ENCODE assay signal across 30 cellular contexts in the genomic region with DNA sequence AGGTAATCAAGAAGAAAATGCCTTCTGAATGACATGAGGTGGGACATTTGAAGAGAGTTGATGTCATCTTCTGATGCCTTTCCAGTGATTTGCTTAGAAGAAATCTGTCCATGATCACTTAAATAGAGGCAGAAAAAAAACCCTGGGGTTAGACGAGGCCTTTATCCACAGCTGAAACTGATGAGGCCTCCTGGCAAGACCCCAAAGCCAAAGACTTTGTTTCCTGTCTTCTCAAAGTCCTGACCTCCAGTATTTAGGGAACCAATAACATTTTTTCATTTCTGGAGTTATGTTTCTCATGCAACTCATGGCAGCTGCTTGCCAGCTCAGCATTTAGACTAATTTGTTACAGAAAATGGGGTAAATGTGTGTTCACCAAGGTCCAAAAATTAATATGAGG.
DNase-seq lines count a peak whose midpoint lies in the region; ATAC-seq and TF ChIP-seq lines count a peak whose summit lies in the region.
"Had no signal": no experiment of that assay in that cellular context is flagged by ENCODE, and none has a peak within 500 bp of the region (broad histone marks: within the 10 kb centered on the region; RNA-seq: fewer than 3 reads in every experiment).

No MANE protein-coding gene starts in this region.

- H3K27me3 ChIP-seq in heart left ventricle: no peaks in the 10 kb centered on the region
- H3K27me3 ChIP-seq in right atrium auricular region: no peaks in the 10 kb centered on the region
- H3K27me3 ChIP-seq: pancreas, SJCRH30, upper lobe of left lung had no signal

- H3K4me1 ChIP-seq in heart left ventricle (peaks cover 0 to 18% (median 0%) of the 10 kb centered on the region in 12 donors), right atrium auricular region (no peaks in the 10 kb centered on the region)
- H3K4me1 ChIP-seq: pancreas, SJCRH30 had no signal

- ATAC-seq in heart left ventricle: no peak
- no peak for ATAC-seq in activated naive CD8-positive, alpha-beta T cell treated with anti-CD3 and anti-CD28 coated beads, Interleukin-2, amount 50 U/mL, for 24 hours
- ATAC-seq: activated naive CD4-positive, alpha-beta T cell treated with anti-CD3 and anti-CD28 coated beads, Interleukin-2, amount 50 U/mL, for 72 hours; pancreas; stimulated activated memory B cell treated with anti-CD40 and anti-IgM and Interleukin-4, amounts not matched to agents 10 μg/mL and 1 μg/mL and 100 μg/mL, for 72 hours; T-cell had no signal

- H3K36me3 ChIP-seq in heart left ventricle (no peaks in the 10 kb centered on the region), right atrium auricular region (no peaks in the 10 kb centered on the region)
- H3K36me3 ChIP-seq: pancreas, SJCRH30, upper lobe of left lung, WERI-Rb-1 had no signal

- 5 to 21% (median 10%) methylated on average over 1 of the region's 1 CpG for WGBS in heart left ventricle, 4 donors

- H3K9me3 ChIP-seq in heart left ventricle (no peaks in the 10 kb centered on the region), right atrium auricular region (no peaks in the 10 kb centered on the region)
- H3K9me3 ChIP-seq: pancreas, SJCRH30, upper lobe of left lung had no signal

- TF ChIP-seq POLR2A in heart left ventricle (IDR thresholded peaks at IDR 0.05): no peak

- no peaks in the 10 kb centered on the region for H3K36me3 Mint-ChIP-seq in CD14-positive monocyte
- H3K36me3 Mint-ChIP-seq in activated naive CD8-positive, alpha-beta T cell treated with anti-CD3 and anti-CD28 coated beads, Interleukin-2, amount 50 U/mL, for 24 hours (ENCODE audit: low read depth): no peaks in the 10 kb centered on the region
- H3K36me3 Mint-ChIP-seq: activated naive CD4-positive, alpha-beta T cell treated with anti-CD3 and anti-CD28 coated beads, Interleukin-2, amount 50 U/mL, for 72 hours; stimulated activated memory B cell treated with anti-CD40 and anti-IgM and Interleukin-4, amounts not matched to agents 10 μg/mL and 1 μg/mL and 100 μg/mL, for 72 hours; T-cell had no signal

- peaks cover 20% of the 10 kb centered on the region for H3K4me1 Mint-ChIP-seq in CD14-positive monocyte
- peaks cover 10% of the 10 kb centered on the region for H3K4me1 Mint-ChIP-seq in activated naive CD8-positive, alpha-beta T cell treated with anti-CD3 and anti-CD28 coated beads, Interleukin-2, amount 50 U/mL, for 24 hours

- H3K4me3 ChIP-seq in heart left ventricle: no peak overlapping the region
- no peak overlapping the region for H3K4me3 ChIP-seq in right atrium auricular region
- H3K4me3 ChIP-seq: pancreas, SJCRH30, skin epidermis, upper lobe of left lung had no signal

- intact Hi-C loops in heart left ventricle (cut with DNase I) (loop anchor here in 1 of 10 donors (10.0 kb wide), 1 partner anchor 103 kb away; no protein-coding TSS in a partner anchor), CD14-positive monocyte (cut with micrococcal nuclease) (no loop called here)

- no peaks in the 10 kb centered on the region for H3K9me3 Mint-ChIP-seq in CD14-positive monocyte
- no peaks in the 10 kb centered on the region for H3K9me3 Mint-ChIP-seq in activated naive CD8-positive, alpha-beta T cell treated with anti-CD3 and anti-CD28 coated beads, Interleukin-2, amount 50 U/mL, for 24 hours
- H3K9me3 Mint-ChIP-seq: activated T-helper 2 cell treated with anti-CD3 and anti-CD28 coated beads, Interferon-gamma antibody, Interleukin-2, Interleukin-4, amounts not matched to agents 10 μg/mL and 5 μg/mL and 100 μg/mL, durations not matched to agents 14 hours and 24 hours and 36 hours; neural crest cell; stimulated activated memory B cell treated with anti-CD40 and anti-IgM and Interleukin-4, amounts not matched to agents 10 μg/mL and 1 μg/mL and 100 μg/mL, for 72 hours had no signal

- peak overlapping the region in 1 of 12 donors; percentile 1 for H3K27ac ChIP-seq in heart left ventricle
- H3K27ac ChIP-seq in right atrium auricular region: no peak overlapping the region
- H3K27ac ChIP-seq: 22Rv1, epithelial cell of prostate, pancreas, SJCRH30, upper lobe of left lung, WERI-Rb-1 had no signal

- H3K27ac Mint-ChIP-seq in CD14-positive monocyte: no peak overlapping the region
- no peak overlapping the region for H3K27ac Mint-ChIP-seq in activated naive CD8-positive, alpha-beta T cell treated with anti-CD3 and anti-CD28 coated beads, Interleukin-2, amount 50 U/mL, for 24 hours
- H3K27ac Mint-ChIP-seq: activated naive CD4-positive, alpha-beta T cell treated with anti-CD3 and anti-CD28 coated beads, Interleukin-2, amount 50 U/mL, for 72 hours; activated T-helper 2 cell treated with anti-CD3 and anti-CD28 coated beads, Interferon-gamma antibody, Interleukin-2, Interleukin-4, amounts not matched to agents 10 μg/mL and 5 μg/mL and 100 μg/mL, durations not matched to agents 14 hours and 24 hours and 36 hours; B cell; stimulated activated memory B cell treated with anti-CD40 and anti-IgM and Interleukin-4, amounts not matched to agents 10 μg/mL and 1 μg/mL and 100 μg/mL, for 72 hours; T-cell had no signal

- TF ChIP-seq CTCF in heart left ventricle (IDR thresholded peaks at IDR 0.05): no peak
- no peak for TF ChIP-seq CTCF in right atrium auricular region (IDR thresholded peaks at IDR 0.05)
- TF ChIP-seq CTCF in CD14-positive monocyte (IDR thresholded peaks at IDR 0.05): no peak

- H3K4me3 Mint-ChIP-seq in CD14-positive monocyte: no peak overlapping the region
- H3K4me3 Mint-ChIP-seq in activated naive CD8-positive, alpha-beta T cell treated with anti-CD3 and anti-CD28 coated beads, Interleukin-2, amount 50 U/mL, for 24 hours: no peak overlapping the region
- H3K4me3 Mint-ChIP-seq: B cell; neural crest cell; stimulated activated memory B cell treated with anti-CD40 and anti-IgM and Interleukin-4, amounts not matched to agents 10 μg/mL and 1 μg/mL and 100 μg/mL, for 72 hours; T-cell had no signal

- peak in 3 of 5 donors; percentile 33 to 43 (median 34) for DNase-seq in heart left ventricle
- no peak for DNase-seq in right atrium auricular region (ENCODE audit: low spot score)
- peak; percentile 56 for DNase-seq in RPMI7951 (ENCODE audit: low read depth)
- DNase-seq in fibroblast of peridontal ligament (ENCODE audit: extremely low read depth): peak; percentile 96
- no peak for DNase-seq in NOMO-1 (lab: John Stamatoyannopoulos, UW; ENCODE audit: unreplicated experiment in 2 of 2)
- DNase-seq in LoVo (ENCODE audit: low spot score): no peak
- no peak for DNase-seq in CD14-positive monocyte (ENCODE audit: low spot score)
- no peak for DNase-seq in activated naive CD8-positive, alpha-beta T cell treated with anti-CD3 and anti-CD28 coated beads, Interleukin-2, amount 50 U/mL, for 24 hours
- DNase-seq: activated CD4-positive, alpha-beta T cell treated with anti-CD3 and anti-CD28 coated beads for 48 hours; activated T-cell treated with anti-CD3 and anti-CD28 coated beads for 4 hours; aorta; effector memory CD4-positive, alpha-beta T cell; Kasumi-1; mammary epithelial cell; NCI-H146; NCI-H446; NCI-H748 treated with DMSO at 0.1 percent for 48 hours; pancreas; SJCRH30; T-cell; upper lobe of left lung; WERI-Rb-1 had no signal

- no peaks in the 10 kb centered on the region for H3K27me3 Mint-ChIP-seq in CD14-positive monocyte (ENCODE audit: low read depth in 3 of 3)
- H3K27me3 Mint-ChIP-seq in activated naive CD8-positive, alpha-beta T cell treated with anti-CD3 and anti-CD28 coated beads, Interleukin-2, amount 50 U/mL, for 24 hours: peaks cover 3% of the 10 kb centered on the region
- H3K27me3 Mint-ChIP-seq: B cell; stimulated activated memory B cell treated with anti-CD40 and anti-IgM and Interleukin-4, amounts not matched to agents 10 μg/mL and 1 μg/mL and 100 μg/mL, for 72 hours; T-cell had no signal

Comparison
In these comparisons a context has a peak if more than half of its experiments do, and no peak if none do; other contexts are left out.
1. DNase-seq: peak in heart left ventricle (3 of 5), RPMI7951 (single experiment) and fibroblast of peridontal ligament (single experiment); none in right atrium auricular region (single experiment), NOMO-1 (0 of 2), LoVo (single experiment), CD14-positive monocyte (single experiment) and activated naive CD8-positive, alpha-beta T cell treated with anti-CD3 and anti-CD28 coated beads, Interleukin-2, amount 50 U/mL, for 24 hours (single experiment).